13 cellular contexts compared by ENCODE assay signal in the genomic region with DNA sequence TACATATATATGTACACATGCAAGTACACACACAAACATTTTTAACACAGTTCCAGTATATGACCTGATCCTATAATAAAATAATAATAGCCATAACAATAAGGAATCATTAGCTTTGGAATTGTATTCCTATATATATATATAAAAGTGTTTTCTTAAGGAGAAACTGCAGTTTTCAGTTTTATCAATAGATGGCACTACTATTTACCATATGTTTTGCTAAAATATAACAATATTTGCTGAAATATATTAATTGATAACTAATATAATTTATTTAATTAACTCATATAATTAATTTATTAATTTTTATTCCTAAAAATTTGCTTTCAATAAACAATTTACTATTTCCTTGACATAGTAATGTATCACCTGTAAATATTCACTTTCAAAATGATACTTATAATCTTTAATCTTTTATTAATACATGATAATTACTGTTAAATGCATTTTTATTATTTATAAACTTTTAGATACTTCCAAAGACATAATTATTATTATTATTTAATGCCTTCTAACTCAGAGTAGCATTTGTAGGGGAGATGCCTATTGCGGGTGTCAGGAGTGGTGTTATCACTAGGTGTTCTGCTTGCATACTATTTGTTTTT.
DNase-seq lines count a peak whose midpoint lies in the region; ATAC-seq, FAIRE-seq and TF ChIP-seq lines count a peak whose summit lies in the region.
"Had no signal": no experiment of that assay in that cellular context is flagged by ENCODE, and none has a peak within 500 bp of the region (broad histone marks: within the 10 kb centered on the region; RNA-seq: fewer than 3 reads in every experiment).

No MANE protein-coding gene starts in this region.

- intact Hi-C loops in heart right ventricle (cut with DNase I) (no loop called here), Right ventricle myocardium superior (cut with DNase I) (no loop called here)

- no peak overlapping the region for H3K4me3 Mint-ChIP-seq in type B pancreatic cell
- H3K4me3 Mint-ChIP-seq in T-helper 2 cell treated with Interferon-gamma antibody and Interleukin-4, amounts not matched to agents 5 μg/mL and 100 μg/mL, for 36 hours: no peak overlapping the region
- H3K4me3 Mint-ChIP-seq: CD4-positive, CD25-positive, alpha-beta regulatory T cell had no signal

- H4K20me1 ChIP-seq in fibroblast of lung (ENCODE audit: control insufficient read depth, extremely low read depth, insufficient read depth, low read length): no peaks in the 10 kb centered on the region

- H3K27me3 Mint-ChIP-seq in type B pancreatic cell: no peaks in the 10 kb centered on the region
- H3K27me3 Mint-ChIP-seq in T-helper 2 cell treated with Interferon-gamma antibody and Interleukin-4, amounts not matched to agents 5 μg/mL and 100 μg/mL, for 36 hours (ENCODE audit: low read depth): no peaks in the 10 kb centered on the region
- H3K27me3 Mint-ChIP-seq: CD4-positive, CD25-positive, alpha-beta regulatory T cell had no signal

- no peaks in the 10 kb centered on the region for H3K4me1 ChIP-seq in heart right ventricle
- no peaks in the 10 kb centered on the region for H3K4me1 ChIP-seq in fibroblast of lung (ENCODE audit: control insufficient read depth, extremely low read depth, insufficient read depth, low read length)

- no peak overlapping the region for H3K27ac ChIP-seq in heart right ventricle
- H3K27ac ChIP-seq in fibroblast of lung (ENCODE audit: insufficient read depth, low read length): no peak overlapping the region
- H3K27ac ChIP-seq: neutrophil had no signal

- no peak overlapping the region for H3K4me2 ChIP-seq in fibroblast of lung (ENCODE audit: extremely low read depth, insufficient read depth, low read length)

- no peaks in the 10 kb centered on the region for H3K36me3 Mint-ChIP-seq in type B pancreatic cell
- no peaks in the 10 kb centered on the region for H3K36me3 Mint-ChIP-seq in T-helper 2 cell treated with Interferon-gamma antibody and Interleukin-4, amounts not matched to agents 5 μg/mL and 100 μg/mL, for 36 hours (ENCODE audit: low read depth)
- H3K36me3 Mint-ChIP-seq: CD4-positive, CD25-positive, alpha-beta regulatory T cell had no signal

- H3K9me3 ChIP-seq in heart right ventricle (no peaks in the 10 kb centered on the region), fibroblast of lung (ENCODE audit: control insufficient read depth, insufficient read depth, low read depth, low read length) (no peaks in the 10 kb centered on the region)
- H3K9me3 ChIP-seq: neutrophil had no signal

- H3K4me3 ChIP-seq in heart right ventricle (no peak overlapping the region), fibroblast of lung (replicated peaks in 1 of 4; ENCODE audit: control extremely low read depth in 1 of 4, insufficient read depth in 1 of 4, low read depth in 3 of 4, low read length in 4 of 4) (no peak overlapping the region)

- TF ChIP-seq CTCF in heart right ventricle (IDR thresholded peaks at IDR 0.05) (peak in 5 of 9 donors; percentile 24 to 51 (median 40)), fibroblast of lung (conservative IDR thresholded peaks at IDR 0.05 in 1 of 2, IDR thresholded peaks at IDR 0.05 in 1 of 2; ENCODE audit: low read depth in 1 of 2, low read length in 2 of 2) (no peak), type B pancreatic cell (conservative IDR thresholded peaks at IDR 0.05) (peak; percentile 73)

- H3K27me3 ChIP-seq in heart right ventricle (no peaks in the 10 kb centered on the region), fibroblast of lung (ENCODE audit: control insufficient read depth, insufficient read depth, low read length) (no peaks in the 10 kb centered on the region)
- H3K27me3 ChIP-seq: neutrophil had no signal

- ATAC-seq in heart right ventricle: no peak
- ATAC-seq in Right ventricle myocardium superior (ENCODE audit: poor library complexity): no peak
- no peak for ATAC-seq in GM18858 (IDR thresholded peaks at IDR 0.05; ENCODE audit: unreplicated experiment)

- H3K9ac ChIP-seq in fibroblast of lung (ENCODE audit: insufficient read depth, low read length): no peak overlapping the region

- H3K4me1 Mint-ChIP-seq in type B pancreatic cell (ENCODE audit: unreplicated experiment): no peaks in the 10 kb centered on the region
- no peaks in the 10 kb centered on the region for H3K4me1 Mint-ChIP-seq in T-helper 2 cell treated with Interferon-gamma antibody and Interleukin-4, amounts not matched to agents 5 μg/mL and 100 μg/mL, for 36 hours (ENCODE audit: low read depth)
- H3K4me1 Mint-ChIP-seq: CD4-positive, CD25-positive, alpha-beta regulatory T cell had no signal

- no peak overlapping the region for H3K27ac Mint-ChIP-seq in type B pancreatic cell
- no peak overlapping the region for H3K27ac Mint-ChIP-seq in T-helper 2 cell treated with Interferon-gamma antibody and Interleukin-4, amounts not matched to agents 5 μg/mL and 100 μg/mL, for 36 hours
- H3K27ac Mint-ChIP-seq: CD4-positive, CD25-positive, alpha-beta regulatory T cell had no signal

- WGBS in heart right ventricle, 2 donors: 91 to 96% methylated on average over 1 of the region's 1 CpG

- peak; percentile 34 for FAIRE-seq in RCC 7860 (lab: Jason Lieb, UNC)
- FAIRE-seq: GM12892 had no signal

- H3K79me2 ChIP-seq in fibroblast of lung (ENCODE audit: control insufficient read depth, insufficient read depth, low read length): no peaks in the 10 kb centered on the region

- H3K9me3 Mint-ChIP-seq in type B pancreatic cell: no peaks in the 10 kb centered on the region
- no peaks in the 10 kb centered on the region for H3K9me3 Mint-ChIP-seq in T-helper 2 cell treated with Interferon-gamma antibody and Interleukin-4, amounts not matched to agents 5 μg/mL and 100 μg/mL, for 36 hours

- no peaks in the 10 kb centered on the region for H3K36me3 ChIP-seq in heart right ventricle
- H3K36me3 ChIP-seq in fibroblast of lung (ENCODE audit: control insufficient read depth, insufficient read depth, low read length): no peaks in the 10 kb centered on the region
- H3K36me3 ChIP-seq: neutrophil had no signal

- DNase-seq in heart right ventricle: no peak
- no peak for DNase-seq in Right ventricle myocardium superior
- peak; percentile 6 for DNase-seq in RCC 7860 (ENCODE audit: low spot score)
- DNase-seq in fibroblast of lung (ENCODE audit: low read depth in 2 of 2): peak; percentile 25 to 51
- no peak for DNase-seq in type B pancreatic cell (ENCODE audit: extremely low spot score, unreplicated experiment)
- DNase-seq in T-helper 2 cell treated with Interferon-gamma antibody and Interleukin-4, amounts not matched to agents 5 μg/mL and 100 μg/mL, for 36 hours (ENCODE audit: low spot score): no peak
- DNase-seq in DMS79 (lab: John Stamatoyannopoulos, UW): no peak
- DNase-seq: activated CD4-positive, alpha-beta T cell treated with anti-CD3 and anti-CD28 coated beads for 48 hours; CD4-positive, CD25-positive, alpha-beta regulatory T cell; effector CD8-positive, alpha-beta T cell had no signal

- no peak overlapping the region for H2AFZ ChIP-seq in fibroblast of lung (ENCODE audit: low read length)

Comparison
In these comparisons a context has a peak if more than half of its experiments do, and no peak if none do; other contexts are left out.
1. DNase-seq: peak in RCC 7860 (single experiment) and fibroblast of lung (2 of 2); none in heart right ventricle (0 of 2), Right ventricle myocardium superior (single experiment), type B pancreatic cell (single experiment), T-helper 2 cell treated with Interferon-gamma antibody and Interleukin-4, amounts not matched to agents 5 μg/mL and 100 μg/mL, for 36 hours (single experiment) and DMS79 (single experiment).
2. CTCF ChIP-seq: peak in heart right ventricle (5 of 9) and type B pancreatic cell (single experiment); none in fibroblast of lung (0 of 2).